ENCODE assay signal across 21 cellular contexts in genomic region chr9:76757274-76757673, GRCh38.
DNase-seq lines count a peak whose midpoint lies in the region; ATAC-seq and FAIRE-seq lines count a peak whose summit lies in the region.
"Had no signal": no experiment of that assay in that cellular context is flagged by ENCODE, and none has a peak within 500 bp of the region (broad histone marks: within the 10 kb centered on the region; RNA-seq: fewer than 3 reads in every experiment).

No MANE protein-coding gene starts in this region.

- ATAC-seq in GM18519 (IDR thresholded peaks at IDR 0.05; ENCODE audit: low FRiP score, unreplicated experiment) (peak; percentile 52), HG02610 (IDR thresholded peaks at IDR 0.05; ENCODE audit: unreplicated experiment) (peak; percentile 60), HG03558 (IDR thresholded peaks at IDR 0.05; ENCODE audit: extremely low read depth, unreplicated experiment) (peak; percentile 32), GM18498 (IDR thresholded peaks at IDR 0.05; ENCODE audit: unreplicated experiment) (no peak), HG02981 (IDR thresholded peaks at IDR 0.05; ENCODE audit: unreplicated experiment) (no peak)
- ATAC-seq: A549, K562, Panc1 had no signal

- DNase-seq in HCEC 1CT: no peak
- DNase-seq in activated CD4-positive, alpha-beta T cell treated with anti-CD3 and anti-CD28 coated beads, Interleukin-2, amount 50 U/mL, for 1 hour: no peak
- DNase-seq: AML-193; CD4-positive, alpha-beta T cell; DMS53; MV-4-11; NCI-H187 treated with DMSO at 0.1 percent for 48 hours; NCI-H524; SIG-M5 had no signal

- peak; percentile 43 for FAIRE-seq in islet of Langerhans (lab: Jason Lieb, UNC)
- FAIRE-seq: A549, GM12892, GM18507, HTR-8/SVneo, K562 had no signal

Comparison
In these comparisons a context has a peak if more than half of its experiments do, and no peak if none do; other contexts are left out.
1. ATAC-seq: peak in GM18519 (single experiment), HG02610 (single experiment) and HG03558 (single experiment); none in GM18498 (single experiment) and HG02981 (single experiment).